Comparison of ENCODE assay signal across 15 cellular contexts in the genomic region with DNA sequence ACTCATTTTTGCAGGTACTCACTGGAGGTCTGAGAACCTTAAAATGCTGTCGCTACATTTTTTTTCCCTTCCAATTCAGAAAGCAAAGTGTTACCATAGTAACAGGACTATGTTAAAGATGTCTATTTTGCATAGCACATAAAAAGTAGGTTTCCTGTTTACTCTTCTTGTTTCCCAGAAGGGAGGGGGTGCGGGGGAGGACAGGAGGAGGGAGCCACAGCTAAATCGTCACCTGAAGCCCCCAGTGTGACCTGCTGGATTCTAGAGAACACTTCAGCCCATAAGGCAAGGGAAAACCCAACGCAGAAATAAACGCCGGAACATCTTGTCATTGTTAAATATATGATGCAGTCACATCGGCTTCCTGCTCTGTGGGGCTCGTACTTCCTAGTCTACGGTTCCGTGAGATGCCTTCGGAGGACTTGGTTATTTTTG. TPM values are rescaled to one million over a fixed set of nuclear protein-coding genes. Genes with fewer than 3 reads are reported as not detected.
A peak's percentile ranks its signal among the peaks of the same experiment; 100 is the strongest.
DNase-seq lines count a peak whose midpoint lies in the region; ATAC-seq and TF ChIP-seq lines count a peak whose summit lies in the region.
"Had no signal": no experiment of that assay in that cellular context is flagged by ENCODE, and none has a peak within 500 bp of the region (broad histone marks: within the 10 kb centered on the region; RNA-seq: fewer than 3 reads in every experiment).

No MANE protein-coding gene starts in this region.

- H3K27me3 Mint-ChIP-seq in activated T-helper 17 cell treated with anti-CD3 and anti-CD28 coated beads, Interleukin-2, amount 50 U/mL, for 72 hours, result peaks cover 36% of the 10 kb centered on the region
- peaks cover 52 to 79% (median 63%) of the 10 kb centered on the region in 3 donors for H3K27me3 Mint-ChIP-seq in naive B cell

- TF ChIP-seq CTCF in GM12865 (IDR thresholded peaks at IDR 0.05; ENCODE audit: insufficient read depth, low read depth, low read length, missing control alignments) (no peak), esophagus muscularis mucosa (IDR thresholded peaks at IDR 0.05) (no peak)

- ATAC-seq in GM21526 (IDR thresholded peaks at IDR 0.05; ENCODE audit: low FRiP score, unreplicated experiment), result peak; percentile 31
- peak; percentile 19 for ATAC-seq in activated T-helper 17 cell treated with anti-CD3 and anti-CD28 coated beads, Interleukin-2, amount 50 U/mL, for 72 hours (replicated peaks)
- peak; percentile 60 to 70 for ATAC-seq in naive B cell (ENCODE audit: low read depth in 2 of 2)
- no peak for ATAC-seq in GM21737 (IDR thresholded peaks at IDR 0.05; ENCODE audit: unreplicated experiment)

- peak overlapping the region; percentile 1 for H3K27ac Mint-ChIP-seq in activated T-helper 17 cell treated with anti-CD3 and anti-CD28 coated beads, Interleukin-2, amount 50 U/mL, for 72 hours
- peak overlapping the region in 4 of 6 donors; percentile 1 to 92 (median 64) for H3K27ac Mint-ChIP-seq in naive B cell

- H3K4me3 Mint-ChIP-seq in activated T-helper 17 cell treated with anti-CD3 and anti-CD28 coated beads, Interleukin-2, amount 50 U/mL, for 72 hours, result peak overlapping the region; percentile 43
- peak overlapping the region in 7 of 8 donors; percentile 46 to 89 (median 64) for H3K4me3 Mint-ChIP-seq in naive B cell

- H3K4me3 ChIP-seq in GM12865 (ENCODE audit: low read depth, low read length), result no peak overlapping the region
- no peak overlapping the region for H3K4me3 ChIP-seq in esophagus muscularis mucosa
- H3K4me3 ChIP-seq: SJCRH30, suprapubic skin had no signal

- 72% methylated on average over 11 of the region's 11 CpGs for WGBS in esophagus muscularis mucosa

- DNase-seq in GM12865 (ENCODE audit: low read depth) (peak; percentile 9), naive B cell (peak; percentile 2), NCI-H146 treated with DMSO at 0.1 percent for 48 hours (lab: John Stamatoyannopoulos, UW; ENCODE audit: unreplicated experiment) (no peak), esophagus muscularis mucosa (ENCODE audit: extremely low spot score) (no peak)
- DNase-seq: DMS153, GOT3, islet precursor cell, MV-4-11, NCI-H524 treated with DMSO at 0.1 percent for 48 hours, SJCRH30 had no signal

- no peak for TF ChIP-seq POLR2A in esophagus muscularis mucosa (IDR thresholded peaks at IDR 0.05; ENCODE audit: low read depth)

- H3K36me3 Mint-ChIP-seq in activated T-helper 17 cell treated with anti-CD3 and anti-CD28 coated beads, Interleukin-2, amount 50 U/mL, for 72 hours (ENCODE audit: low read depth), result no peaks in the 10 kb centered on the region
- no peaks in the 10 kb centered on the region for H3K36me3 Mint-ChIP-seq in naive B cell

- no peak for TF ChIP-seq EP300 in esophagus muscularis mucosa (IDR thresholded peaks at IDR 0.05)

- H3K27ac ChIP-seq in esophagus muscularis mucosa (replicated peaks in 1 of 4), result no peak overlapping the region
- H3K27ac ChIP-seq: HL-60, SJCRH30, suprapubic skin had no signal

- peaks cover 9% of the 10 kb centered on the region for H3K4me1 Mint-ChIP-seq in activated T-helper 17 cell treated with anti-CD3 and anti-CD28 coated beads, Interleukin-2, amount 50 U/mL, for 72 hours
- peaks cover 15 to 33% (median 23%) of the 10 kb centered on the region in 3 donors for H3K4me1 Mint-ChIP-seq in naive B cell

- intact Hi-C loops in esophagus muscularis mucosa (cut with DNase I), result no loop called here

- no peaks in the 10 kb centered on the region for H3K9me3 Mint-ChIP-seq in activated T-helper 17 cell treated with anti-CD3 and anti-CD28 coated beads, Interleukin-2, amount 50 U/mL, for 72 hours
- peaks cover 0 to 3% (median 0%) of the 10 kb centered on the region in 7 donors for H3K9me3 Mint-ChIP-seq in naive B cell

- peaks cover 0 to 33% (median 20%) of the 10 kb centered on the region in 4 donors for H3K36me3 ChIP-seq in esophagus muscularis mucosa

- H3K27me3 ChIP-seq in esophagus muscularis mucosa, result no peaks in the 10 kb centered on the region
- H3K27me3 ChIP-seq: SJCRH30, suprapubic skin had no signal

- no peaks in the 10 kb centered on the region for H3K9me3 ChIP-seq in esophagus muscularis mucosa
- H3K9me3 ChIP-seq: SJCRH30, suprapubic skin had no signal

- peaks cover 10 to 30% (median 28%) of the 10 kb centered on the region in 4 donors for H3K4me1 ChIP-seq in esophagus muscularis mucosa
- H3K4me1 ChIP-seq: SJCRH30, suprapubic skin had no signal

RNA-seq across cellular contexts. Expression of a gene that starts 44.6 kb away (rescaled TPM):
- total RNA-seq in activated T-helper 17 cell treated with anti-CD3 and anti-CD28 coated beads, Interleukin-2, amount 50 U/mL, for 72 hours, result under 1 TPM in 1 of 2 donors, not detected in 1; 0.08 TPM
- under 1 TPM in 3 of 6 donors, not detected in 3; 0.12 to 0.33 (median 0.28) TPM for polyA plus RNA-seq in naive B cell (ENCODE audit: low read depth in 6 of 6)
- total RNA-seq in esophagus muscularis mucosa, result 10 to 100 TPM in 3 of 4 donors, 1 to 10 TPM in 1; 10.0 to 20.2 (median 17.5) TPM

Comparison
In these comparisons a context has a peak if more than half of its experiments do, and no peak if none do; other contexts are left out.
1. DNase-seq: peak in GM12865 (single experiment) and naive B cell (single experiment); none in NCI-H146 treated with DMSO at 0.1 percent for 48 hours (single experiment) and esophagus muscularis mucosa (single experiment).
2. RNA of a gene that starts 44.6 kb away (total RNA-seq): 10.0 to 20.2 TPM in esophagus muscularis mucosa; 0.08 TPM in activated T-helper 17 cell treated with anti-CD3 and anti-CD28 coated beads, Interleukin-2, amount 50 U/mL, for 72 hours; every median in the first group is over 10 times any median in the second.